Comparison of ENCODE assay signal across 11 cellular contexts in genomic region chr20:38260378-38261053, GRCh38. TPM values are rescaled to one million over a fixed set of nuclear protein-coding genes. Genes with fewer than 3 reads are reported as not detected.
DNase-seq lines count a peak whose midpoint lies in the region; ATAC-seq and TF ChIP-seq lines count a peak whose summit lies in the region.
"Had no signal": no experiment of that assay in that cellular context is flagged by ENCODE, and none has a peak within 500 bp of the region (broad histone marks: within the 10 kb centered on the region; RNA-seq: fewer than 3 reads in every experiment).

KIAA1755 (minus strand) TSS chr20:38260735; CDS start chr20:38260500, 235 bp downstream.

- no peaks in the 10 kb centered on the region for H3K9me3 Mint-ChIP-seq in stimulated activated memory B cell treated with anti-CD40 and anti-IgM and Interleukin-4, amounts not matched to agents 10 μg/mL and 1 μg/mL and 100 μg/mL, for 72 hours

- peak within 1 kb of the TSS; percentile 80; the same call in 1 of the 3 replicates for H2BK15ac ChIP-seq in IMR-90 (ENCODE audit: low read depth, low read length)

- intact Hi-C loops in IMR-90 (cut with micrococcal nuclease): no loop called here
- intact Hi-C loops in dorsolateral prefrontal cortex (cut with DNase I): loop anchor here (1.0 kb wide), 1 partner anchor 27 kb away; no protein-coding TSS in a partner anchor

- no peak within 1 kb of the TSS for H3K27ac Mint-ChIP-seq in stimulated activated memory B cell treated with anti-CD40 and anti-IgM and Interleukin-4, amounts not matched to agents 10 μg/mL and 1 μg/mL and 100 μg/mL, for 72 hours

- H3K4ac ChIP-seq in IMR-90 (ENCODE audit: low read depth, low read length): peak within 1 kb of the TSS; percentile 91

- H3K9me1 ChIP-seq in IMR-90 (ENCODE audit: insufficient read depth, low read length): peaks cover 15% of the 10 kb centered on the region

- H4K8ac ChIP-seq in IMR-90 (ENCODE audit: low read depth in 2 of 2, low read length in 2 of 2): peak within 1 kb of the TSS; percentile 29 to 69

- WGBS in IMR-90 (ENCODE audit: extremely low coverage in 2 of 2, insufficient read length in 1 of 2), 2 experiments: 13% methylated on average over 24 of the region's 65 CpGs; no CpG with 5 or more reads in 1 of the 2 experiments
- 11% methylated on average over 65 of the region's 65 CpGs for WGBS in liver

- no peaks in the 10 kb centered on the region for H3K36me3 Mint-ChIP-seq in stimulated activated memory B cell treated with anti-CD40 and anti-IgM and Interleukin-4, amounts not matched to agents 10 μg/mL and 1 μg/mL and 100 μg/mL, for 72 hours

- H2AK9ac ChIP-seq in IMR-90 (replicated peaks; ENCODE audit: low read depth, low read length, poor library complexity): peak within 1 kb of the TSS; percentile 77

- no peak for TF ChIP-seq POLR2A in IMR-90 (IDR thresholded peaks at IDR 0.05; ENCODE audit: low read depth, low read length)

- peak within 1 kb of the TSS; percentile 81 for H4K5ac ChIP-seq in IMR-90 (ENCODE audit: low read depth, low read length)

- H3K27me3 ChIP-seq in IMR-90 (ENCODE audit: control insufficient read depth, insufficient read depth, low read length): no peaks in the 10 kb centered on the region
- peaks cover 0 to 10% (median 0%) of the 10 kb centered on the region in 45 donors for H3K27me3 ChIP-seq in dorsolateral prefrontal cortex
- H3K27me3 ChIP-seq in liver (ENCODE audit: control insufficient read depth in 4 of 4, insufficient read depth in 4 of 4, low read length in 3 of 4): no peaks in the 10 kb centered on the region

- H4K20me1 ChIP-seq in IMR-90 (ENCODE audit: insufficient read depth, low read length): no peaks in the 10 kb centered on the region

- peak within 1 kb of the TSS; percentile 87 for H2AFZ ChIP-seq in IMR-90 (replicated peaks; ENCODE audit: low read length, poor library complexity)
- H2AFZ ChIP-seq: PC-9 had no signal

- H3K9ac ChIP-seq in IMR-90 (ENCODE audit: low read depth, low read length): peak within 1 kb of the TSS; percentile 72
- H3K9ac ChIP-seq in liver (ENCODE audit: low read depth in 1 of 2, low read length in 2 of 2): no peak within 1 kb of the TSS

- peaks cover 52% of the 10 kb centered on the region for H3K27me3 Mint-ChIP-seq in stimulated activated memory B cell treated with anti-CD40 and anti-IgM and Interleukin-4, amounts not matched to agents 10 μg/mL and 1 μg/mL and 100 μg/mL, for 72 hours

- DNase-seq in IMR-90 (no peak), dorsolateral prefrontal cortex (peak in 9 of 10 donors; percentile 58 to 82 (median 73)), NCI-H1930 (lab: John Stamatoyannopoulos, UW) (no peak), 8988T (no peak)
- DNase-seq in activated CD4-positive, alpha-beta T cell treated with anti-CD3 and anti-CD28 coated beads for 4 hours: no peak

- TF ChIP-seq CTCF in IMR-90 (conservative IDR thresholded peaks at IDR 0.05; ENCODE audit: low read depth, low read length) (no peak), dorsolateral prefrontal cortex (IDR thresholded peaks at IDR 0.05 in 54 of 56, conservative IDR thresholded peaks at IDR 0.05 in 2 of 56; ENCODE audit: low read depth in 1 of 56, partially characterized antibody in 56 of 56) (peak in 6 of 56 donors; percentile 4 to 33 (median 14)), liver (IDR thresholded peaks at IDR 0.05; ENCODE audit: low read depth, low read length, missing input control) (no peak)

- peak within 1 kb of the TSS; percentile 54 for H3K18ac ChIP-seq in IMR-90 (ENCODE audit: low read depth, low read length)

- H2BK120ac ChIP-seq in IMR-90 (ENCODE audit: low read depth, low read length): peak within 1 kb of the TSS; percentile 84

- H3K4me1 Mint-ChIP-seq in stimulated activated memory B cell treated with anti-CD40 and anti-IgM and Interleukin-4, amounts not matched to agents 10 μg/mL and 1 μg/mL and 100 μg/mL, for 72 hours: peaks cover 6% of the 10 kb centered on the region

- dilution Hi-C loops in IMR-90 (cut with HindIII; ENCODE audit: low sequenced_read_pairs, unreplicated experiment): no loop called here

- H3K14ac ChIP-seq in IMR-90 (replicated peaks; ENCODE audit: low read depth, low read length): peak within 1 kb of the TSS; percentile 79

- H3K4me3 ChIP-seq in IMR-90 (ENCODE audit: insufficient read depth, low read depth, low read length): peak within 1 kb of the TSS; percentile 43
- H3K4me3 ChIP-seq in dorsolateral prefrontal cortex: peak within 1 kb of the TSS; percentile 29 to 90 (median 76)
- H3K4me3 ChIP-seq in liver (ENCODE audit: low read depth in 1 of 3, low read length in 3 of 3): peak within 1 kb of the TSS in 2 of 3 donors; percentile 30 to 39
- H3K4me3 ChIP-seq: GM12878, PC-9 had no signal

- H3K4me1 ChIP-seq in IMR-90 (ENCODE audit: control insufficient read depth, insufficient read depth, low read length) (peaks cover 20% of the 10 kb centered on the region), liver (ENCODE audit: control insufficient read depth in 4 of 4, insufficient read depth in 4 of 4, low read length in 3 of 4) (peaks cover 4 to 15% (median 9%) of the 10 kb centered on the region in 4 donors)

- CTCF ChIA-PET in IMR-90 (lab: Yijun Ruan, JAX): interaction anchor here (0.6 kb wide), 1 partner anchor 61 kb away, joined by 3 read pairs; no protein-coding TSS in a partner anchor

- BruUV-seq in IMR-90 (replicated peaks; lab: Mats Ljungman, UMichigan): no TSS peak

- peak; percentile 52 for ATAC-seq in IMR-90 (ENCODE audit: low read depth)
- peak; percentile 32 for ATAC-seq in stimulated activated memory B cell treated with anti-CD40 and anti-IgM and Interleukin-4, amounts not matched to agents 10 μg/mL and 1 μg/mL and 100 μg/mL, for 72 hours
- no peak for ATAC-seq in HG03135 (IDR thresholded peaks at IDR 0.05; ENCODE audit: unreplicated experiment)
- ATAC-seq: GM12878 had no signal

- H3K36me3 ChIP-seq in IMR-90 (ENCODE audit: control insufficient read depth, insufficient read depth, low read length): 0 out of 2 replicates have a peak, but pooled peaks cover 2% of the 10 kb centered on the region
- no peaks in the 10 kb centered on the region for H3K36me3 ChIP-seq in liver (ENCODE audit: control insufficient read depth in 4 of 4, insufficient read depth in 3 of 4, low read depth in 1 of 4, low read length in 3 of 4)

- peak within 1 kb of the TSS; percentile 80 for H3K4me2 ChIP-seq in IMR-90 (ENCODE audit: low read depth, low read length)
- H3K4me2 ChIP-seq: PC-9 had no signal

- peak within 1 kb of the TSS; percentile 52; the same call in 1 of the 2 replicates for H3K56ac ChIP-seq in IMR-90 (ENCODE audit: extremely low read depth, insufficient read depth, low read length)

- H3K4me3 Mint-ChIP-seq in stimulated activated memory B cell treated with anti-CD40 and anti-IgM and Interleukin-4, amounts not matched to agents 10 μg/mL and 1 μg/mL and 100 μg/mL, for 72 hours: no peak within 1 kb of the TSS

- TF ChIP-seq RAD21 in IMR-90 (IDR thresholded peaks at IDR 0.05; ENCODE audit: low read length) (no peak), liver (IDR thresholded peaks at IDR 0.05) (no peak)

- peak within 1 kb of the TSS; percentile 50 for H2BK5ac ChIP-seq in IMR-90 (ENCODE audit: low read depth, low read length, poor library complexity, severe bottlenecking)

- peak within 1 kb of the TSS; percentile 67 for H2AK5ac ChIP-seq in IMR-90 (ENCODE audit: low read depth, low read length)

- peak within 1 kb of the TSS; percentile 59 for H3K27ac ChIP-seq in IMR-90 (ENCODE audit: insufficient read depth, low read length)
- peak within 1 kb of the TSS; percentile 58 to 99 (median 97) for H3K27ac ChIP-seq in dorsolateral prefrontal cortex
- peak within 1 kb of the TSS in 1 of 2 donors; percentile 33 for H3K27ac ChIP-seq in liver (ENCODE audit: low read depth in 1 of 2, low read length in 2 of 2)
- H3K27ac ChIP-seq: PC-9 had no signal

- peaks cover 0 to 17% of the 10 kb centered on the region in 2 experiments; a peak in 3 of 4 replicates for H3K79me1 ChIP-seq in IMR-90 (ENCODE audit: low read depth in 1 of 2, low read length in 2 of 2)

- H3K23ac ChIP-seq in IMR-90 (ENCODE audit: low read depth, low read length): peak within 1 kb of the TSS; percentile 70

- POLR2A ChIA-PET in IMR-90 (lab: Charles Lee; ENCODE audit: unreplicated experiment): no interaction called here

- H4K91ac ChIP-seq in IMR-90 (ENCODE audit: insufficient read depth, low read depth, low read length): peak within 1 kb of the TSS; percentile 87

- H3K9me3 ChIP-seq in IMR-90 (ENCODE audit: control insufficient read depth, insufficient read depth, low read length): no peaks in the 10 kb centered on the region
- no peaks in the 10 kb centered on the region for H3K9me3 ChIP-seq in liver (ENCODE audit: control insufficient read depth in 4 of 4, low read length in 3 of 4)

- in situ Hi-C loops in IMR-90 (cut with MboI; ENCODE audit: low sequenced_read_pairs): no loop called here

- H2BK20ac ChIP-seq in IMR-90 (ENCODE audit: low read depth, low read length): peak within 1 kb of the TSS; percentile 57

TF ChIP-seq in IMR-90, 13 proteins besides CTCF, POLR2A, EP300 and RAD21:
- TF ChIP-seq RCOR1 (IDR thresholded peaks at IDR 0.05; ENCODE audit: insufficient replicate concordance, low read length) (peak; percentile 69), CEBPB (IDR thresholded peaks at IDR 0.05; ENCODE audit: low read depth, low read length) (no peak)

TF ChIP-seq in liver, 16 proteins besides CTCF, POLR2A, EP300 and RAD21:
- no peak for TF ChIP-seq MAX (IDR thresholded peaks at IDR 0.05)

RNA-seq across cellular contexts. Expression of gene KIAA1755, which starts in this region (rescaled TPM):
- total RNA-seq in IMR-90 (2012; rRNA removed) (2.2 and 2.5 TPM in 2 replicates), dorsolateral prefrontal cortex (100 to 1,000 TPM in 6 of 120 experiments, 10 to 100 TPM in 114; 19.2 to 129 (median 51.1) TPM), liver (1 to 10 TPM in 1 of 2 donors, under 1 TPM in 1; 0.09 to 1.4 TPM)
- polyA plus RNA-seq in IMR-90 (2012; rRNA removed) (4.7 and 5.1 TPM in 2 replicates), liver (1 to 10 TPM in 1 of 2 donors, under 1 TPM in 1; 0.29 to 1.3 TPM)
- polyA plus RNA-seq in IMR-90 (2012; cell fraction: cytosol; rRNA removed): 1.7 and 2.4 TPM in 2 replicates
- polyA plus RNA-seq in IMR-90 (2012; cell fraction: nucleus; rRNA removed; ENCODE audit: low replicate concordance): 18.1 and 26.1 TPM in 2 replicates
- total RNA-seq: GM12878, renal cortical epithelial cell had no signal
- polyA plus RNA-seq: GM12878 had no signal

Comparison
In these comparisons a context has a peak if more than half of its experiments do, and no peak if none do; other contexts are left out.
1. DNase-seq: peak in dorsolateral prefrontal cortex (9 of 10); none in IMR-90 (single experiment), NCI-H1930 (0 of 2), 8988T (single experiment) and activated CD4-positive, alpha-beta T cell treated with anti-CD3 and anti-CD28 coated beads for 4 hours (0 of 2).
2. Peak in every context shown above with its lines, with median percentiles within 50 percentile points of each other: H3K4me3 ChIP-seq.